Comparison of ENCODE assay signal across 26 cellular contexts in genomic region chr20:62482136-62482833, GRCh38. TPM values are rescaled to one million over a fixed set of nuclear protein-coding genes. Genes with fewer than 3 reads are reported as not detected.
A peak's percentile ranks its signal among the peaks of the same experiment; 100 is the strongest.
DNase-seq lines count a peak whose midpoint lies in the region; ATAC-seq, FAIRE-seq and TF ChIP-seq lines count a peak whose summit lies in the region.
"Had no signal": no experiment of that assay in that cellular context is flagged by ENCODE, and none has a peak within 500 bp of the region (broad histone marks: within the 10 kb centered on the region; RNA-seq: fewer than 3 reads in every experiment).

No MANE protein-coding gene starts in this region.

- H3K4me2 ChIP-seq in K562 (ENCODE audit: insufficient read depth, low read length), result no peak overlapping the region; the same call in 1 of the 2 replicates

- peak overlapping the region in 1 of 2 experiments; percentile 73; a peak in 2 of 4 replicates for H3K9ac ChIP-seq in K562 (ENCODE audit: insufficient read depth in 1 of 2, low read depth in 2 of 2, low read length in 2 of 2)

- H3K4me1 ChIP-seq in left ventricle myocardium inferior, result peaks cover 31% of the 10 kb centered on the region
- H3K4me1 ChIP-seq in K562 (replicated peaks in 1 of 2; ENCODE audit: control insufficient read depth in 2 of 2, insufficient read depth in 2 of 2, low read length in 2 of 2), result peaks cover 42 to 91% of the 10 kb centered on the region in 2 experiments

- peaks cover 10 to 28% (median 13%) of the 10 kb centered on the region in 3 donors for H3K4me1 Mint-ChIP-seq in naive B cell
- H3K4me1 Mint-ChIP-seq in T-cell, result peaks cover 6 to 10% (median 9%) of the 10 kb centered on the region in 3 donors

- no peak for TF ChIP-seq EP300 in K562 (IDR thresholded peaks at IDR 0.05; ENCODE audit: low read length)

- H3K27ac ChIP-seq in left ventricle myocardium inferior (replicated peaks) (no peak overlapping the region), K562 (ENCODE audit: extremely low read depth, low read depth, low read length) (no peak overlapping the region)
- H3K27ac ChIP-seq: brain microvascular endothelial cell, SK-N-MC, upper lobe of right lung had no signal

- no peak for TF ChIP-seq POLR2A in K562 (conservative IDR thresholded peaks at IDR 0.05)

- TF ChIP-seq CTCF in left ventricle myocardium inferior (IDR thresholded peaks at IDR 0.05; ENCODE audit: borderline replicate concordance) (no peak), K562 (IDR thresholded peaks at IDR 0.05 in 2 of 3, conservative IDR thresholded peaks at IDR 0.05 in 1 of 3; ENCODE audit: insufficient read depth in 2 of 3, low read depth in 1 of 3, low read length in 3 of 3) (no peak)

- H3K9me1 ChIP-seq in K562 (ENCODE audit: control insufficient read depth, insufficient read depth, low read length), result peaks cover 2% of the 10 kb centered on the region

- intact Hi-C loops in left ventricle myocardium inferior (cut with micrococcal nuclease), result no loop called here
- intact Hi-C loops in cardiac septum (cut with DNase I), result no loop called here
- intact Hi-C loops in K562 (cut with micrococcal nuclease), result no loop called here

- WGBS in K562 (ENCODE audit: insufficient coverage, low coverage, missing lambda C conversion rate), result 25% methylated on average over 24 of the region's 26 CpGs

- H3K4me3 Mint-ChIP-seq in naive B cell (peak overlapping the region in 3 of 8 donors; percentile 24 to 33 (median 25)), T-cell (no peak overlapping the region)
- H3K4me3 Mint-ChIP-seq: activated naive CD8-positive, alpha-beta T cell treated with anti-CD3 and anti-CD28 coated beads for 36 hours; activated T-cell treated with anti-CD3 and anti-CD28 coated beads, Interleukin-2, amount 50 U/mL, for 24 hours; natural killer cell treated with Interleukin-12 subunit alpha and Interleukin-12 subunit beta and Interleukin-15 and Interleukin-18, amount 100 ng/mL, for 72 hours had no signal

- no TSS peak for BruUV-seq in K562 (replicated peaks; lab: Mats Ljungman, UMichigan)

- TF ChIP-seq RAD21 in K562 (CRISPR knock-in tag; conservative IDR thresholded peaks at IDR 0.05 in 1 of 2, IDR thresholded peaks at IDR 0.05 in 1 of 2), result no peak

- CTCF ChIA-PET in K562 (lab: Yijun Ruan, JAX; ENCODE audit: low intra/inter-chr PET ratio), result no interaction called here
- CTCF ChIA-PET in T-cell (lab: Charles Lee), result no interaction called here

- H3K27ac Mint-ChIP-seq in naive B cell (no peak overlapping the region), T-cell (no peak overlapping the region)
- H3K27ac Mint-ChIP-seq: activated naive CD8-positive, alpha-beta T cell treated with anti-CD3 and anti-CD28 coated beads for 36 hours; activated T-cell treated with anti-CD3 and anti-CD28 coated beads, Interleukin-2, amount 50 U/mL, for 24 hours; CD4-positive, alpha-beta memory T cell; H9; natural killer cell treated with Interleukin-12 subunit alpha and Interleukin-12 subunit beta and Interleukin-15 and Interleukin-18, amount 100 ng/mL, for 72 hours had no signal

- POLR2A ChIA-PET in K562 (lab: Yijun Ruan, JAX), result interaction anchor here (0.6 to 1.9 kb wide), 3 partner anchors 11 to 186 kb away, joined by 3 to 8 read pairs (median 4); no protein-coding TSS in a partner anchor
- POLR2A ChIA-PET in T-cell (lab: Charles Lee), result interaction anchor here in 1 of 2 donors (0.6 kb wide), 1 partner anchor 332 kb away, joined by 3 read pairs; no protein-coding TSS in a partner anchor

- H3K9me3 ChIP-seq in left ventricle myocardium inferior (replicated peaks), result no peaks in the 10 kb centered on the region
- no peaks in the 10 kb centered on the region for H3K9me3 ChIP-seq in K562 (replicated peaks; ENCODE audit: control insufficient read depth, insufficient read depth, low read depth, low read length)
- H3K9me3 ChIP-seq: upper lobe of right lung had no signal

- no peaks in the 10 kb centered on the region for H3K79me2 ChIP-seq in K562 (ENCODE audit: control insufficient read depth, insufficient read depth, low read length)

- H2AFZ ChIP-seq in K562 (ENCODE audit: low read depth, low read length), result peak overlapping the region; percentile 50; the same call in 1 of the 2 replicates

- H3K27me3 Mint-ChIP-seq in naive B cell, result peaks cover 37 to 93% (median 74%) of the 10 kb centered on the region in 3 donors
- peaks cover 53 to 80% of the 10 kb centered on the region in 2 donors for H3K27me3 Mint-ChIP-seq in T-cell

- H4K20me1 ChIP-seq in K562 (replicated peaks; ENCODE audit: control insufficient read depth, insufficient read depth, low read length), result no peaks in the 10 kb centered on the region

- in situ Hi-C loops in K562 (cut with MboI), result no loop called here

- FAIRE-seq in K562 (lab: Jason Lieb, UNC), result peak; percentile 6
- FAIRE-seq in frontal cortex (lab: Jason Lieb, UNC), result no peak
- FAIRE-seq: TTC549 had no signal

- H3K27me3 ChIP-seq in left ventricle myocardium inferior (ENCODE audit: low read depth), result peaks cover 98% of the 10 kb centered on the region
- peaks cover 0 to 30% of the 10 kb centered on the region in 2 experiments; a peak in 2 of 5 replicates for H3K27me3 ChIP-seq in K562 (ENCODE audit: control insufficient read depth in 2 of 2, insufficient read depth in 2 of 2, low read length in 2 of 2)

- no peak for ATAC-seq in K562
- peak; percentile 20 to 39 for ATAC-seq in naive B cell (ENCODE audit: low read depth in 2 of 2)
- no peak for ATAC-seq in GM21367 (IDR thresholded peaks at IDR 0.05; ENCODE audit: unreplicated experiment)
- no peak for ATAC-seq in T-cell (replicated peaks in 1 of 4)
- ATAC-seq: natural killer cell treated with Interleukin-12 subunit alpha and Interleukin-12 subunit beta and Interleukin-15 and Interleukin-18, amount 100 ng/mL, for 72 hours; upper lobe of right lung had no signal

- H3K4me3 ChIP-seq in left ventricle myocardium inferior, result peak overlapping the region; percentile 4
- H3K4me3 ChIP-seq in K562, result no peak overlapping the region
- H3K4me3 ChIP-seq: upper lobe of right lung had no signal

- H3K36me3 Mint-ChIP-seq in naive B cell, result no peaks in the 10 kb centered on the region
- no peaks in the 10 kb centered on the region for H3K36me3 Mint-ChIP-seq in T-cell
- H3K36me3 Mint-ChIP-seq: activated naive CD8-positive, alpha-beta T cell treated with anti-CD3 and anti-CD28 coated beads for 36 hours; CD4-positive, alpha-beta memory T cell; natural killer cell treated with Interleukin-12 subunit alpha and Interleukin-12 subunit beta and Interleukin-15 and Interleukin-18, amount 100 ng/mL, for 72 hours had no signal

- no peak for DNase-seq in left ventricle myocardium inferior
- no peak for DNase-seq in cardiac septum (ENCODE audit: low spot score)
- peak in 1 of 4 experiments; percentile 31 for DNase-seq in K562 (ENCODE audit: extremely low read depth in 1 of 4, low spot score in 3 of 4)
- DNase-seq in naive B cell, result no peak
- DNase-seq in T-cell, result no peak
- no peak for DNase-seq in frontal cortex (ENCODE audit: low spot score in 2 of 2)
- DNase-seq in activated naive CD4-positive, alpha-beta T cell treated with anti-CD3 and anti-CD28 coated beads, Interleukin-2, amount 50 U/mL, for 16 hours, result no peak
- DNase-seq: activated naive CD8-positive, alpha-beta T cell treated with anti-CD3 and anti-CD28 coated beads for 36 hours; activated T-cell treated with anti-CD3 and anti-CD28 coated beads, Interleukin-2, amount 50 U/mL, for 24 hours; brain microvascular endothelial cell; CD4-positive, alpha-beta memory T cell; dermis blood vessel endothelial cell; DMS79; H9; NCI-H1694; NCI-H446 treated with DMSO at 0.1 percent for 48 hours; stimulated activated CD4-positive, alpha-beta T cell treated with anti-CD3 and anti-CD28 coated beads, Interleukin-15, amount 100 ng/mL, for 24 hours; stimulated activated naive CD4-positive, alpha-beta T cell treated with Interleukin-2 at 50 U/mL for 16 hours; upper lobe of right lung had no signal

- H3K36me3 ChIP-seq in left ventricle myocardium inferior (no peaks in the 10 kb centered on the region), K562 (ENCODE audit: control insufficient read depth, insufficient read depth, low read length) (no peaks in the 10 kb centered on the region)
- H3K36me3 ChIP-seq: brain microvascular endothelial cell, upper lobe of right lung had no signal

- H3K9me3 Mint-ChIP-seq in naive B cell (no peaks in the 10 kb centered on the region), T-cell (no peaks in the 10 kb centered on the region)
- H3K9me3 Mint-ChIP-seq: activated naive CD8-positive, alpha-beta T cell treated with anti-CD3 and anti-CD28 coated beads for 36 hours; activated T-cell treated with anti-CD3 and anti-CD28 coated beads, Interleukin-2, amount 50 U/mL, for 24 hours; CD4-positive, alpha-beta memory T cell; natural killer cell treated with Interleukin-12 subunit alpha and Interleukin-12 subunit beta and Interleukin-15 and Interleukin-18, amount 100 ng/mL, for 72 hours had no signal

RNA-seq across cellular contexts. Expression of gene GATA5, which starts 6.5 kb away (rescaled TPM):
- total RNA-seq in left ventricle myocardium inferior (0.69 TPM), cardiac septum (1.0 TPM), K562 (2014; rRNA removed) (0.18 and 0.45 TPM in 2 replicates), K562 (2014; rRNA removed; fragmentation: Illumina TruSeq; extraction: Trizol) (0.06 TPM in 1 of 2 replicates, not detected in the other), K562 (2015; rRNA removed; fragmentation: Illumina TruSeq; extraction: Trizol) (0.08 and 0.22 TPM in 2 replicates), K562 (2021) (0.49 TPM in 2 replicates), T-cell (not detected), frontal cortex (not detected)
- 0.40 and 1.3 TPM in 2 replicates for total RNA-seq in K562 (2011; cell fraction: chromatin; rRNA removed; ENCODE audit: low replicate concordance)
- total RNA-seq in K562 (2011; cell fraction: nucleolus; rRNA removed), result 0.66 and 0.67 TPM in 2 replicates
- 0.29 and 0.46 TPM in 2 replicates for total RNA-seq in K562 (2011; cell fraction: nucleoplasm; rRNA removed)
- polyA plus RNA-seq in K562 (2011; rRNA removed) (0.57 and 0.68 TPM in 2 replicates), K562 (2014; fragmentation: Illumina TruSeq; extraction: Trizol) (0.09 and 0.11 TPM in 2 replicates), K562 (2014; fragmentation: Nextera tagmentation; extraction: Ambion mirVana) (not detected), K562 (2014; rRNA removed) (0.16 and 0.34 TPM in 2 replicates), naive B cell (ENCODE audit: low read depth in 6 of 6) (not detected)
- 0.68 and 2.4 TPM in 2 replicates for polyA plus RNA-seq in K562 (2011; cell fraction: cytosol; rRNA removed)
- polyA plus RNA-seq in K562 (2011; cell fraction: nucleus; rRNA removed), result 1.4 and 2.7 TPM in 2 replicates
- 0.43 and 0.44 TPM in 2 replicates for polyA plus RNA-seq in K562 (2012)
- 0.12 and 0.39 TPM in 2 replicates for polyA minus RNA-seq in K562 (2011; rRNA and poly(A)+ RNA removed)
- 0.86 and 1.5 TPM in 2 replicates for polyA minus RNA-seq in K562 (2011; cell fraction: cytosol; rRNA and poly(A)+ RNA removed)
- polyA minus RNA-seq in K562 (2011; cell fraction: nucleus; rRNA and poly(A)+ RNA removed), result 0.67 TPM in 2 replicates
- total RNA-seq: activated naive CD8-positive, alpha-beta T cell treated with anti-CD3 and anti-CD28 coated beads for 36 hours; CD4-positive, alpha-beta memory T cell; dermis blood vessel endothelial cell; glomerular endothelial cell; lung microvascular endothelial cell; natural killer cell treated with Interleukin-12 subunit alpha and Interleukin-12 subunit beta and Interleukin-15 and Interleukin-18, amount 100 ng/mL, for 72 hours; renal cortical epithelial cell had no signal
- polyA plus RNA-seq: CD4-positive, alpha-beta memory T cell had no signal

RNA-seq across cellular contexts. Expression of gene RBBP8NL, which starts 54.9 kb away (rescaled TPM):
- total RNA-seq in left ventricle myocardium inferior (not detected), cardiac septum (not detected), K562 (2014; rRNA removed) (not detected in 2 replicates), K562 (2014; rRNA removed; fragmentation: Illumina TruSeq; extraction: Trizol) (not detected in 2 replicates), K562 (2015; rRNA removed; fragmentation: Illumina TruSeq; extraction: Trizol) (not detected in 2 replicates), K562 (2021) (not detected in 2 replicates), T-cell (not detected), frontal cortex (not detected)
- total RNA-seq in K562 (2011; cell fraction: chromatin; rRNA removed; ENCODE audit: low replicate concordance), result not detected in 2 replicates
- total RNA-seq in K562 (2011; cell fraction: nucleolus; rRNA removed), result not detected in 2 replicates
- not detected in 2 replicates for total RNA-seq in K562 (2011; cell fraction: nucleoplasm; rRNA removed)
- polyA plus RNA-seq in K562 (2011; rRNA removed) (not detected in 2 replicates), K562 (2014; fragmentation: Illumina TruSeq; extraction: Trizol) (not detected in 2 replicates), K562 (2014; fragmentation: Nextera tagmentation; extraction: Ambion mirVana) (not detected), K562 (2014; rRNA removed) (not detected in 2 replicates), naive B cell (ENCODE audit: low read depth in 6 of 6) (not detected)
- 0.04 TPM in 1 of 2 replicates, not detected in the other for polyA plus RNA-seq in K562 (2011; cell fraction: cytosol; rRNA removed)
- 0.09 TPM in 1 of 2 replicates, not detected in the other for polyA plus RNA-seq in K562 (2011; cell fraction: nucleus; rRNA removed)
- polyA plus RNA-seq in K562 (2012), result not detected in 2 replicates
- not detected in 2 replicates for polyA minus RNA-seq in K562 (2011; rRNA and poly(A)+ RNA removed)
- not detected in 2 replicates for polyA minus RNA-seq in K562 (2011; cell fraction: cytosol; rRNA and poly(A)+ RNA removed)
- not detected in 2 replicates for polyA minus RNA-seq in K562 (2011; cell fraction: nucleus; rRNA and poly(A)+ RNA removed)
- total RNA-seq: activated naive CD8-positive, alpha-beta T cell treated with anti-CD3 and anti-CD28 coated beads for 36 hours; CD4-positive, alpha-beta memory T cell; dermis blood vessel endothelial cell; glomerular endothelial cell; lung microvascular endothelial cell; natural killer cell treated with Interleukin-12 subunit alpha and Interleukin-12 subunit beta and Interleukin-15 and Interleukin-18, amount 100 ng/mL, for 72 hours; renal cortical epithelial cell had no signal
- polyA plus RNA-seq: CD4-positive, alpha-beta memory T cell had no signal

Comparison
In these comparisons a context has a peak if more than half of its experiments do, and no peak if none do; other contexts are left out.
1. ATAC-seq: peak in naive B cell (2 of 2); none in K562 (single experiment), GM21367 (single experiment) and T-cell (0 of 4).